ENCODE assay signal across 2 cellular contexts in the genomic region with DNA sequence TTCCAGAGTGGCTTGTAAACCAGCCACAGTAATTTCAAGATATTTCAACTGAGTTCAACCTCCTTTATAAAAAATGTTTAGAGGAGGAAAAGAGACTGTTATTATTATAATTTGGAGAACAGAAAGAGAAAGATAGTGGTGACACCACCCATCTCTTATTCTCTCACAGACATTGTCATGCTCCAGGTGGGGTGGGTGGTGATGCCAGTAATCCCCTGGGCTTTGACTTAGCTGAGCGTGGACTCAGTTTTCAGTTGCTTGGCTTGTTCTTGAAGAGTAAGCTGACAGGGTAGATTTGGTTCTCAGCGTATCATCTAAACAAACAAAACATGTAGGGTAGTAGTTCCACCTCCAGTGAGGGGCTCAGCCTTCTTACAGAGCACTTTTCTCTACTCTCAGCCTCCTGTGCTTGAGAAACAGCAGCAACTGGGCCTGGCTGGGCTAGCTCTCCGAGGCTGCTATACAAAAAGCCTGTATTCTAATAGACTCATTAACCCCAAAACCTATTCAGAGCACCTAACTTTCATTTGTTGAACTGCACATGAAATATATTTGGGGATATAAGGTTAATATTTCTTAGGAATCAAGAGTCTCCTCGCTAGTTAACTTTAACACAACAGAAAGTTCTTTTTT. TPM values are rescaled to one million over a fixed set of nuclear protein-coding genes. Genes with fewer than 3 reads are reported as not detected.
"Had no signal": no experiment of that assay in that cellular context is flagged by ENCODE, and none has a peak within 500 bp of the region (broad histone marks: within the 10 kb centered on the region; RNA-seq: fewer than 3 reads in every experiment).

No MANE protein-coding gene starts in this region.

RNA-seq across cellular contexts. Expression of a gene that starts 43.1 kb away (rescaled TPM):
- total RNA-seq: left ventricle myocardium inferior, neural crest cell had no signal
